ENCODE assay signal across 11 cellular contexts in the genomic region with DNA sequence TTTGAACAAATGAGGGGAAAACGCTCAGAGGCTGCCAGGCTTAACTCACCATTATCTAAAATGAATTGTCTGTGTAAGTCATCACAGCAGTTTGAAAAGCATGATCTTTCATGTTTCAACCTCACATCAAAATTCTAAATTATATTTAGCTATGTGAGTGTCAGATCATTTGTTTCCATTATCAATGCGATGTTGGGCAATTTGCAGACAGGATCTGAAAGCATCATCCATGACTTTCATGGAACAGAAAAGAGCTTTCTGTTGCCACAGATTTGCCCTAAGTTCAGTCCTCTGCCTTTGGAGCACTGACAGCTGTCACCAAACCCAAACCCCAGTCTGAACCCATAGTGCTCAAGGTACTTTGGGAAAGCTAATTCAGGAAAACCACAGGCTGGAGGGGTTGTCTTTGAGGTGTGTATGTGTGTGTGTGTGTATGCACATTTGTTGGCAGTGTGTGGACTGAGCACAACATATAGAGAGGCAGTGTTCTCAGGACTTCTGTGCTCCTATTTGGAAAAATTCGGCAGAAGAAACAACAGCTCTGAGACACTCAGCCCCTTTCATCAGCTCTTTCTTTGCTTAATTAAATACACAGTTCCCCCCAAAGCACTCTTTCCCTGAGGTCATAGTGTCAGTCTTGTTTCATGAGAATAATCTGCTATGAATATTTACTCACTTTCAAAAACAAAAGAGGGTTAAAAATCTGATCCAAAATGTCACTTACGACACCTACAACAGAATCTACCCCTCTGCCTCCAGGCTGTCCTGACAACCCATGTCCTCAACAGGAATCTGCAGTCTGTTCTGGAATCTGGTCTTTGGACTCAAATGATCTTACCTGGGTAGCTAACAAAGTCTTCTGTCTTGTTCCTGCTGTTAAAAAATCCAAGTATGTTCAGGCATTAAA.
DNase-seq lines count a peak whose midpoint lies in the region; ATAC-seq, FAIRE-seq and TF ChIP-seq lines count a peak whose summit lies in the region.
"Had no signal": no experiment of that assay in that cellular context is flagged by ENCODE, and none has a peak within 500 bp of the region (broad histone marks: within the 10 kb centered on the region; RNA-seq: fewer than 3 reads in every experiment).

No MANE protein-coding gene starts in this region.

- no peak for TF ChIP-seq POLR2A in uterus (IDR thresholded peaks at IDR 0.05)

- H3K4me3 ChIP-seq in right cardiac atrium (ENCODE audit: low read length), result no peak overlapping the region
- peak overlapping the region in 1 of 2 donors; percentile 56 for H3K4me3 ChIP-seq in ascending aorta
- H3K4me3 ChIP-seq in muscle layer of duodenum (ENCODE audit: low read depth in 1 of 2, low read length in 2 of 2), result peak overlapping the region in 1 of 2 donors; percentile 40
- H3K4me3 ChIP-seq in uterus, result no peak overlapping the region
- H3K4me3 ChIP-seq: cardiac muscle cell had no signal

- FAIRE-seq in GM19239 (lab: Jason Lieb, UNC), result no peak
- FAIRE-seq: islet of Langerhans had no signal

- H3K27ac ChIP-seq in right cardiac atrium (ENCODE audit: low read length) (peak overlapping the region; percentile 81), ascending aorta (peak overlapping the region; percentile 89 to 94), muscle layer of duodenum (ENCODE audit: low read length) (peak overlapping the region; percentile 88), uterus (peak overlapping the region; percentile 62 to 79)
- H3K27ac ChIP-seq: cardiac muscle cell had no signal

- no peak for ATAC-seq in right cardiac atrium
- ATAC-seq in left ventricle myocardium superior, result no peak
- no peak for ATAC-seq in GM18867 (IDR thresholded peaks at IDR 0.05; ENCODE audit: unreplicated experiment)

- H3K27me3 ChIP-seq in right cardiac atrium (ENCODE audit: control insufficient read depth, insufficient read depth) (no peaks in the 10 kb centered on the region), ascending aorta (no peaks in the 10 kb centered on the region), muscle layer of duodenum (ENCODE audit: low read depth, low read length) (no peaks in the 10 kb centered on the region), uterus (no peaks in the 10 kb centered on the region)
- H3K27me3 ChIP-seq: cardiac muscle cell had no signal

- no peaks in the 10 kb centered on the region for H3K9me3 ChIP-seq in right cardiac atrium (ENCODE audit: control insufficient read depth, low read length)
- no peaks in the 10 kb centered on the region for H3K9me3 ChIP-seq in ascending aorta
- H3K9me3 ChIP-seq in muscle layer of duodenum (ENCODE audit: control insufficient read depth in 1 of 2, low read length in 2 of 2), result no peaks in the 10 kb centered on the region
- no peaks in the 10 kb centered on the region for H3K9me3 ChIP-seq in uterus

- H3K36me3 ChIP-seq in ascending aorta (no peaks in the 10 kb centered on the region), muscle layer of duodenum (ENCODE audit: control insufficient read depth in 1 of 2, insufficient read depth in 2 of 2, low read length in 2 of 2) (peaks cover 0 to 13% of the 10 kb centered on the region in 2 donors), uterus (no peaks in the 10 kb centered on the region)
- H3K36me3 ChIP-seq: cardiac muscle cell had no signal

- intact Hi-C loops in right cardiac atrium (cut with DNase I), result no loop called here
- intact Hi-C loops in left ventricle myocardium superior (cut with micrococcal nuclease), result no loop called here
- intact Hi-C loops in ascending aorta (cut with DNase I), result no loop called here
- intact Hi-C loops in uterus (cut with DNase I; ENCODE audit: low total_unique reads), result no loop called here

- peaks cover 21% of the 10 kb centered on the region for H3K4me1 ChIP-seq in right cardiac atrium (ENCODE audit: control insufficient read depth, insufficient read depth, low read length)
- H3K4me1 ChIP-seq in ascending aorta, result peaks cover 0 to 44% of the 10 kb centered on the region in 2 donors
- H3K4me1 ChIP-seq in muscle layer of duodenum (ENCODE audit: control insufficient read depth in 1 of 2, insufficient read depth in 2 of 2, low read length in 2 of 2), result peaks cover 17 to 29% of the 10 kb centered on the region in 2 donors
- H3K4me1 ChIP-seq in uterus, result peaks cover 0 to 5% of the 10 kb centered on the region in 2 donors

- no peak for TF ChIP-seq CTCF in ascending aorta (IDR thresholded peaks at IDR 0.05)
- no peak for TF ChIP-seq CTCF in uterus (IDR thresholded peaks at IDR 0.05)

- DNase-seq in right cardiac atrium, result no peak
- no peak for DNase-seq in left ventricle myocardium superior
- no peak for DNase-seq in ascending aorta (ENCODE audit: low spot score in 2 of 2)
- DNase-seq in uterus, result no peak
- DNase-seq in EL, result no peak
- DNase-seq in GM19239 (ENCODE audit: insufficient read length, low spot score), result no peak
- DNase-seq: NCI-H187 treated with DMSO at 0.1 percent for 48 hours had no signal

- 67% methylated on average over 4 of the region's 4 CpGs for WGBS in right cardiac atrium
